19 cellular contexts compared by ENCODE assay signal in genomic region chr2:19649107-19649506, GRCh38.
DNase-seq lines count a peak whose midpoint lies in the region; ATAC-seq and TF ChIP-seq lines count a peak whose summit lies in the region.
"Had no signal": no experiment of that assay in that cellular context is flagged by ENCODE, and none has a peak within 500 bp of the region (broad histone marks: within the 10 kb centered on the region; RNA-seq: fewer than 3 reads in every experiment).

No MANE protein-coding gene starts in this region.

- intact Hi-C loops in PC-9 (cut with micrococcal nuclease; ENCODE audit: unreplicated experiment) = no loop called here
- intact Hi-C loops in Calu3 (cut with micrococcal nuclease; ENCODE audit: unreplicated experiment) = no loop called here

- H3K9me3 ChIP-seq in PC-9 (ENCODE audit: insufficient read depth, low read depth) (no peaks in the 10 kb centered on the region; the same call in 1 of the 2 replicates), osteoblast (ENCODE audit: low read depth, low read length) (no peaks in the 10 kb centered on the region)
- H3K9me3 ChIP-seq: BLaER1 treated with 17β-estradiol and CSF1 and Interleukin-3, amounts not matched to agents 10 nM and 100 nM; Peyer's patch; sigmoid colon; testis had no signal

- peaks cover 7% of the 10 kb centered on the region for H3K9me3 Mint-ChIP-seq in activated T-cell treated with anti-CD3 and anti-CD28 coated beads, Interleukin-2, amount 50 U/mL, for 4 hours
- H3K9me3 Mint-ChIP-seq in Calu3 (ENCODE audit: low read depth, unreplicated experiment) = peaks cover 7% of the 10 kb centered on the region

- H3K79me2 ChIP-seq in PC-9 (ENCODE audit: low read depth) = no peaks in the 10 kb centered on the region
- H3K79me2 ChIP-seq in osteoblast (ENCODE audit: insufficient read depth, low read length) = no peaks in the 10 kb centered on the region

- no peak overlapping the region for H3K27ac Mint-ChIP-seq in Calu3 (ENCODE audit: unreplicated experiment)

- ATAC-seq in HG02970 (IDR thresholded peaks at IDR 0.05; ENCODE audit: low FRiP score, unreplicated experiment) (no peak), GM21786 (IDR thresholded peaks at IDR 0.05; ENCODE audit: unreplicated experiment) (no peak)
- ATAC-seq in activated T-cell treated with anti-CD3 and anti-CD28 coated beads, Interleukin-2, amount 50 U/mL, for 4 hours = no peak
- ATAC-seq: left colon had no signal

- peaks cover 25% of the 10 kb centered on the region for H3K4me1 ChIP-seq in PC-9 (replicated peaks; ENCODE audit: insufficient read depth)
- peaks cover 36% of the 10 kb centered on the region for H3K4me1 ChIP-seq in osteoblast (ENCODE audit: insufficient read depth, low read length)
- H3K4me1 ChIP-seq: BLaER1 treated with 17β-estradiol and CSF1 and Interleukin-3, amounts not matched to agents 10 nM and 100 nM; Peyer's patch; sigmoid colon; testis had no signal

- peaks cover 7% of the 10 kb centered on the region for H3F3A ChIP-seq in PC-9 (ENCODE audit: insufficient read depth, low read depth)

- TF ChIP-seq CTCF in PC-9 (conservative IDR thresholded peaks at IDR 0.05) (no peak), epithelial cell of proximal tubule (conservative IDR thresholded peaks at IDR 0.05; ENCODE audit: low read depth, low read length) (peak; percentile 39), osteoblast (IDR thresholded peaks at IDR 0.05; ENCODE audit: extremely low read depth, low read depth, low read length) (no peak), Calu3 (IDR thresholded peaks at IDR 0.05; ENCODE audit: unreplicated experiment) (no peak)

- no TSS peak for BruUV-seq in PC-9 (replicated peaks; lab: Mats Ljungman, UMichigan)
- BruUV-seq in Calu3 (replicated peaks; lab: Mats Ljungman, UMichigan) = no TSS peak

- H4K20me1 ChIP-seq in PC-9 (ENCODE audit: insufficient read depth) (no peaks in the 10 kb centered on the region), osteoblast (ENCODE audit: insufficient read depth, low read length) (no peaks in the 10 kb centered on the region)
- H4K20me1 ChIP-seq: BLaER1 treated with 17β-estradiol and CSF1 and Interleukin-3, amounts not matched to agents 10 nM and 100 nM had no signal

- H3K36me3 ChIP-seq in PC-9 (ENCODE audit: low read depth) = no peaks in the 10 kb centered on the region; the same call in 1 of the 2 replicates
- H3K36me3 ChIP-seq in osteoblast (ENCODE audit: insufficient read depth, low read length) = no peaks in the 10 kb centered on the region
- H3K36me3 ChIP-seq: BLaER1 treated with 17β-estradiol and CSF1 and Interleukin-3, amounts not matched to agents 10 nM and 100 nM; Peyer's patch; sigmoid colon had no signal

- peaks cover 5% of the 10 kb centered on the region for H3K27me3 Mint-ChIP-seq in activated T-cell treated with anti-CD3 and anti-CD28 coated beads, Interleukin-2, amount 50 U/mL, for 4 hours (ENCODE audit: low read depth)
- H3K27me3 Mint-ChIP-seq in Calu3 (ENCODE audit: unreplicated experiment) = no peaks in the 10 kb centered on the region

- H3K4me1 Mint-ChIP-seq in activated T-cell treated with anti-CD3 and anti-CD28 coated beads, Interleukin-2, amount 50 U/mL, for 4 hours (ENCODE audit: low read depth) = no peaks in the 10 kb centered on the region
- peaks cover 7% of the 10 kb centered on the region for H3K4me1 Mint-ChIP-seq in Calu3 (ENCODE audit: low read depth, unreplicated experiment)

- no peaks in the 10 kb centered on the region for H3K36me3 Mint-ChIP-seq in activated T-cell treated with anti-CD3 and anti-CD28 coated beads, Interleukin-2, amount 50 U/mL, for 4 hours (ENCODE audit: insufficient read depth)
- no peaks in the 10 kb centered on the region for H3K36me3 Mint-ChIP-seq in Calu3 (ENCODE audit: insufficient read depth, unreplicated experiment)

- peak overlapping the region; percentile 48; the same call in 1 of the 2 replicates for H3K4me2 ChIP-seq in PC-9
- H3K4me2 ChIP-seq in osteoblast (ENCODE audit: insufficient read depth, low read length) = peak overlapping the region; percentile 37
- H3K4me2 ChIP-seq: BLaER1 treated with 17β-estradiol and CSF1 and Interleukin-3, amounts not matched to agents 10 nM and 100 nM had no signal

- H3K27ac ChIP-seq in PC-9 (peak overlapping the region; percentile 76), osteoblast (ENCODE audit: low read depth, low read length) (peak overlapping the region; percentile 56)
- H3K27ac ChIP-seq: BLaER1 treated with 17β-estradiol and CSF1 and Interleukin-3, amounts not matched to agents 10 nM and 100 nM; Peyer's patch; testis had no signal

- no peak overlapping the region for H3K4me3 ChIP-seq in PC-9
- H3K4me3 ChIP-seq in epithelial cell of proximal tubule (ENCODE audit: low read depth, low read length) = no peak overlapping the region
- no peak overlapping the region for H3K4me3 ChIP-seq in osteoblast (ENCODE audit: insufficient read depth, low read length)
- H3K4me3 ChIP-seq: BLaER1 treated with 17β-estradiol and CSF1 and Interleukin-3, amounts not matched to agents 10 nM and 100 nM; Peyer's patch; sigmoid colon; testis had no signal

- CTCF ChIA-PET in PC-9 (lab: Charles Lee) (no interaction called here), Calu3 (lab: Charles Lee) (interaction anchor here (1.6 kb wide), 1 partner anchor 16 kb away, joined by 6 read pairs; no protein-coding TSS in a partner anchor)

- peak; percentile 18 for DNase-seq in Daoy (ENCODE audit: low read depth)
- DNase-seq in PC-9 = no peak
- no peak for DNase-seq in epithelial cell of proximal tubule (ENCODE audit: low read depth)
- no peak for DNase-seq in osteoblast (ENCODE audit: insufficient read length, low spot score, missing footprints)
- no peak for DNase-seq in activated T-cell treated with anti-CD3 and anti-CD28 coated beads, Interleukin-2, amount 50 U/mL, for 4 hours
- no peak for DNase-seq in Calu3
- DNase-seq: activated CD4-positive, alpha-beta T cell treated with anti-CD3 and anti-CD28 coated beads, Interleukin-2, amount 50 U/mL, for 48 hours; DMS53; hypothalamus; left colon; NCI-H2081 treated with DMSO at 0.1 percent for 48 hours; nucleus accumbens; Peyer's patch; stimulated activated CD4-positive, alpha-beta T cell treated with anti-CD3 and anti-CD28 coated beads, Interleukin-4, amount 100 ng/mL, for 4 hours; testis had no signal

- H3K27me3 ChIP-seq in PC-9 (ENCODE audit: insufficient read depth, low read depth) (no peaks in the 10 kb centered on the region), osteoblast (ENCODE audit: insufficient read depth, low read length) (no peaks in the 10 kb centered on the region)
- H3K27me3 ChIP-seq: BLaER1 treated with 17β-estradiol and CSF1 and Interleukin-3, amounts not matched to agents 10 nM and 100 nM; Peyer's patch; sigmoid colon; testis had no signal

- H3K4me3 Mint-ChIP-seq in activated T-cell treated with anti-CD3 and anti-CD28 coated beads, Interleukin-2, amount 50 U/mL, for 4 hours = no peak overlapping the region
- H3K4me3 Mint-ChIP-seq in Calu3 (ENCODE audit: low read depth, unreplicated experiment) = no peak overlapping the region

- no peak overlapping the region for H2AFZ ChIP-seq in PC-9
- H2AFZ ChIP-seq in osteoblast (ENCODE audit: low read length) = no peak overlapping the region

- H3K9me2 ChIP-seq in PC-9 (ENCODE audit: insufficient read depth) = no peaks in the 10 kb centered on the region

- POLR2A ChIA-PET in PC-9 (lab: Charles Lee; ENCODE audit: unreplicated experiment) = no interaction called here
